ENCODE assay signal across 23 cellular contexts in genomic region chr7:115973381-115973780, GRCh38.
"Had no signal": no experiment of that assay in that cellular context is flagged by ENCODE, and none has a peak within 500 bp of the region (broad histone marks: within the 10 kb centered on the region; RNA-seq: fewer than 3 reads in every experiment).

No MANE protein-coding gene starts in this region.

- ATAC-seq: esophagus mucosa; gastroesophageal sphincter; left cardiac atrium; left ventricle myocardium superior; natural killer cell treated with Interleukin-12 subunit alpha and Interleukin-12 subunit beta and Interleukin-15 and Interleukin-18, amount 100 ng/mL, for 72 hours had no signal

- H3K9me3 ChIP-seq: gastroesophageal sphincter, ovary, right atrium auricular region, sigmoid colon, upper lobe of left lung, uterus had no signal

- DNase-seq: cortex of kidney; dorsolateral prefrontal cortex; effector CD8-positive, alpha-beta T cell; foreskin fibroblast; kidney; left cardiac atrium; left ventricle myocardium superior; mesenchymal stem cell; midbrain; nucleus accumbens; ovary; sigmoid colon; stimulated activated CD4-positive, alpha-beta T cell treated with anti-CD3 and anti-CD28 coated beads, Interleukin-12 subunit alpha, Interleukin-12 subunit beta, amount 100 ng/mL, for 4 hours; stimulated activated naive CD4-positive, alpha-beta T cell treated with Interleukin-2 at 50 U/mL for 16 hours; upper lobe of left lung; uterus had no signal

- H3K4me2 ChIP-seq: neural progenitor cell had no signal

- H3K4me3 ChIP-seq: dorsolateral prefrontal cortex, gastroesophageal sphincter, lung, neural progenitor cell, ovary, right atrium auricular region, sigmoid colon, skin epidermis, upper lobe of left lung, uterus had no signal

- H3K4me1 ChIP-seq: gastroesophageal sphincter, neural progenitor cell, right atrium auricular region, sigmoid colon, upper lobe of left lung, uterus had no signal

- H3K27me3 ChIP-seq: gastroesophageal sphincter, neural progenitor cell, ovary, right atrium auricular region, sigmoid colon, upper lobe of left lung, uterus had no signal

- H3K36me3 ChIP-seq: gastroesophageal sphincter, neural progenitor cell, ovary, right atrium auricular region, sigmoid colon, upper lobe of left lung, uterus had no signal

- H2AFZ ChIP-seq: neural progenitor cell had no signal

- H3K27ac ChIP-seq: gastroesophageal sphincter, neural progenitor cell, ovary, right atrium auricular region, sigmoid colon, skin epidermis, upper lobe of left lung, uterus had no signal
